ENCODE assay signal across 1 cellular context in genomic region chr22:31048570-31048969, GRCh38.
TF ChIP-seq lines count a peak whose summit lies in the region.

No MANE protein-coding gene starts in this region.

TF ChIP-seq in SK-N-SH treated with all-trans-retinoic acid at 6 μM for 48 hours, 23 proteins besides CTCF, POLR2A, EP300 and RAD21 (continued from another document):
- TF ChIP-seq TSHZ2 (CRISPR knock-in tag; IDR thresholded peaks at IDR 0.05) (no peak), ZFP3 (CRISPR knock-in tag; IDR thresholded peaks at IDR 0.05) (no peak), ARNTL (CRISPR knock-in tag; IDR thresholded peaks at IDR 0.05; ENCODE audit: borderline replicate concordance, low read depth) (no peak), SNAI2 (CRISPR knock-in tag; IDR thresholded peaks at IDR 0.05) (no peak), TCF4 (CRISPR knock-in tag; IDR thresholded peaks at IDR 0.05; ENCODE audit: borderline replicate concordance) (no peak), ZNF8 (CRISPR knock-in tag; IDR thresholded peaks at IDR 0.05) (no peak), ZC3H10 (CRISPR knock-in tag; IDR thresholded peaks at IDR 0.05) (no peak)
